Comparison of ENCODE assay signal across 1 cellular context in the genomic region with DNA sequence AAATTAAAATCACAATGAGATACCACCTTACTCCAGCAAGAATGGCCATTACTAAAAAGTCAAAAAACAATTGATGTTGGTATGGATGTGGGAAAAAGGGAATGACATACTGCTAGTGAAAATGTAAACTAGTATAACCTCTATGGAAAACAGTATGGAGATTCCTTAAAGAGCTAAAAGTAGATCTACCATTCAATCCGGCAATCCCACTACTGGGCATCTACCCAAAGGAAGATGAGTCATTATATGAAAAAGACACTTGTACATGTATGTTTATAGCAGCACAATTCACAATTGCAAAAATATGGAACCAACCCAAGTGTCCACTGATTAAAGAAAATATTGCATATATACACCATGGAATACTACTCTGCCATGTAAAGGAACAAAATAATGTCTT.
TF ChIP-seq lines count a peak whose summit lies in the region.

No MANE protein-coding gene starts in this region.

TF ChIP-seq in A549, 52 proteins besides CTCF, POLR2A, EP300 and RAD21 (continued from another document):
- TF ChIP-seq CEBPB (IDR thresholded peaks at IDR 0.05), result no peak
- TF ChIP-seq CHD4 (IDR thresholded peaks at IDR 0.05; ENCODE audit: borderline replicate concordance), result no peak
- TF ChIP-seq ESRRA (IDR thresholded peaks at IDR 0.05; ENCODE audit: borderline replicate concordance, low read length), result no peak
TF ChIP-seq in A549: peak in this region for 0.
